In genomic region chr5:73938938-73939320, GRCh38 we compare ENCODE assay signal across 1 cellular context.
TF ChIP-seq lines count a peak whose summit lies in the region.

No MANE protein-coding gene starts in this region.

TF ChIP-seq in SK-N-SH, 30 proteins besides CTCF, POLR2A, EP300 and RAD21:
- TF ChIP-seq FOXJ3 (CRISPR knock-in tag; IDR thresholded peaks at IDR 0.05): no peak
- TF ChIP-seq TEAD4 (IDR thresholded peaks at IDR 0.05; ENCODE audit: borderline replicate concordance, insufficient read depth): 0 out of 2 replicates have a peak, but pooled peaks have one; percentile 7
- no peak for TF ChIP-seq FOSL2 (IDR thresholded peaks at IDR 0.05; ENCODE audit: borderline replicate concordance, low read depth)
- TF ChIP-seq GATA2 (CRISPR knock-in tag; IDR thresholded peaks at IDR 0.05): no peak
- TF ChIP-seq NFIC (IDR thresholded peaks at IDR 0.05; ENCODE audit: borderline replicate concordance): 0 out of 2 replicates have a peak, but pooled peaks have one; percentile 2
- TF ChIP-seq MXI1 (IDR thresholded peaks at IDR 0.05; ENCODE audit: low read depth, low read length): no peak
